8 cellular contexts compared by ENCODE assay signal in genomic region chr5:77015938-77016569, GRCh38. TPM values are rescaled to one million over a fixed set of nuclear protein-coding genes. Genes with fewer than 3 reads are reported as not detected.
DNase-seq lines count a peak whose midpoint lies in the region; ATAC-seq, FAIRE-seq and TF ChIP-seq lines count a peak whose summit lies in the region.

No MANE protein-coding gene starts in this region.

- no peaks in the 10 kb centered on the region for H3K9me3 ChIP-seq in AG04450 (ENCODE audit: control insufficient read depth, insufficient read depth, low read length)

- peak; percentile 47 for TF ChIP-seq CTCF in AG04450 (IDR thresholded peaks at IDR 0.05; ENCODE audit: low read depth, low read length)

- no peak overlapping the region for H3K27ac ChIP-seq in AG04450 (ENCODE audit: low read depth, low read length)

- CTCF ChIA-PET in AG04450 (lab: Charles Lee) = interaction anchor here (0.6 to 2.5 kb wide), 9 partner anchors 9 to 417 kb away, joined by 3 to 46 read pairs (median 5); partner anchors contain the start of gene AGGF1

- POLR2A ChIA-PET in AG04450 (lab: Yijun Ruan, JAX) = no interaction called here

- FAIRE-seq in GM12892 (lab: Jason Lieb, UNC) = peak; percentile 79

- peaks cover 2% of the 10 kb centered on the region for H3K27me3 ChIP-seq in AG04450 (ENCODE audit: control insufficient read depth, insufficient read depth, low read length)

- DNase-seq in AG04450 (ENCODE audit: low read depth, low spot score) = peak; percentile 23
- no peak for DNase-seq in GM12892 (ENCODE audit: insufficient read length)
- DNase-seq in RKO (ENCODE audit: low spot score) = peak; percentile 63
- peak; percentile 78 for DNase-seq in globus pallidus (ENCODE audit: low spot score)
- DNase-seq in superior temporal gyrus (ENCODE audit: extremely low spot score) = peak; percentile 90
- DNase-seq in effector CD4-positive, alpha-beta T cell = no peak
- no peak for DNase-seq in UCSD-AML1 (lab: John Stamatoyannopoulos, UW; ENCODE audit: unreplicated experiment)

- no peak overlapping the region for H3K4me3 ChIP-seq in AG04450 (ENCODE audit: low read depth, low read length)

- no peak for ATAC-seq in GM19351 (IDR thresholded peaks at IDR 0.05; ENCODE audit: unreplicated experiment)

- no peak for TF ChIP-seq POLR2A in GM12892 (IDR thresholded peaks at IDR 0.05; ENCODE audit: low read depth, low read length)

RNA-seq across cellular contexts. Expression of gene AGGF1, which starts 14.2 kb away (rescaled TPM):
- 13.4 and 22.8 TPM in 2 replicates for polyA plus RNA-seq in AG04450 (2011; rRNA removed)
- polyA minus RNA-seq in AG04450 (2011; rRNA and poly(A)+ RNA removed) = 10.8 and 14.6 TPM in 2 replicates
- polyA plus RNA-seq in GM12892 (2012; ENCODE audit: missing spikeins) = 13.7 TPM

Comparison
In these comparisons a context has a peak if more than half of its experiments do, and no peak if none do; other contexts are left out.
1. DNase-seq: peak in AG04450 (single experiment), RKO (single experiment), globus pallidus (single experiment) and superior temporal gyrus (single experiment); none in GM12892 (single experiment), effector CD4-positive, alpha-beta T cell (single experiment) and UCSD-AML1 (single experiment).